In genomic region chr6:53300656-53301551, GRCh38 we compare ENCODE assay signal across 8 cellular contexts. TPM values are rescaled to one million over a fixed set of nuclear protein-coding genes. Genes with fewer than 3 reads are reported as not detected.
DNase-seq lines count a peak whose midpoint lies in the region; ATAC-seq and TF ChIP-seq lines count a peak whose summit lies in the region.

No MANE protein-coding gene starts in this region.

- intact Hi-C loops in breast epithelium (cut with DNase I; ENCODE audit: low total_unique reads): no loop called here

- H3K36me3 ChIP-seq in breast epithelium (no peaks in the 10 kb centered on the region), mesenchymal stem cell (ENCODE audit: control insufficient read depth in 1 of 2, insufficient read depth in 2 of 2, low read depth in 1 of 2, low read length in 2 of 2) (no peaks in the 10 kb centered on the region)

- H3K4ac ChIP-seq in mesenchymal stem cell (ENCODE audit: low read depth in 1 of 2, low read length in 2 of 2): no peak overlapping the region

- no peak overlapping the region for H2BK5ac ChIP-seq in mesenchymal stem cell (ENCODE audit: low read depth, low read length, poor library complexity, severe bottlenecking)

- TF ChIP-seq POLR2A in breast epithelium (IDR thresholded peaks at IDR 0.05): no peak

- DNase-seq in A172 (ENCODE audit: low spot score) (peak; percentile 86), NCI-H524 (lab: John Stamatoyannopoulos, UW) (peak; percentile 14 to 72), breast epithelium (ENCODE audit: low spot score in 2 of 2) (no peak), mesenchymal stem cell (no peak), GOT3 (lab: John Stamatoyannopoulos, UW) (no peak), NCI-H1092 (lab: John Stamatoyannopoulos, UW) (no peak), NCI-H1048 (lab: John Stamatoyannopoulos, UW) (no peak)

- no peak overlapping the region for H4K91ac ChIP-seq in mesenchymal stem cell (ENCODE audit: low read length)

- 80% methylated on average over 9 of the region's 9 CpGs for WGBS in mesenchymal stem cell

- no peak for ATAC-seq in GM21717 (IDR thresholded peaks at IDR 0.05; ENCODE audit: unreplicated experiment)

- H3K23ac ChIP-seq in mesenchymal stem cell (ENCODE audit: low read length in 2 of 2): no peak overlapping the region

- H3K27ac ChIP-seq in breast epithelium (peak overlapping the region; percentile 27 to 74), mesenchymal stem cell (ENCODE audit: low read length, poor library complexity, severe bottlenecking) (no peak overlapping the region)

- H4K8ac ChIP-seq in mesenchymal stem cell (ENCODE audit: low read length): peak overlapping the region; percentile 36

- H3K4me3 ChIP-seq in breast epithelium (no peak overlapping the region), mesenchymal stem cell (ENCODE audit: insufficient read depth in 1 of 2, low read depth in 1 of 2, low read length in 2 of 2) (no peak overlapping the region)

- no peak overlapping the region for H3K9ac ChIP-seq in mesenchymal stem cell (ENCODE audit: low read length)

- H2BK12ac ChIP-seq in mesenchymal stem cell (ENCODE audit: low read length in 2 of 2): no peak overlapping the region

- H3K9me3 ChIP-seq in breast epithelium (no peaks in the 10 kb centered on the region), mesenchymal stem cell (ENCODE audit: control insufficient read depth, low read length) (no peaks in the 10 kb centered on the region)

- peaks cover 14% of the 10 kb centered on the region for H3K79me1 ChIP-seq in mesenchymal stem cell (replicated peaks; ENCODE audit: low read length, poor library complexity, severe bottlenecking)

- H3K4me1 ChIP-seq in breast epithelium (no peaks in the 10 kb centered on the region), mesenchymal stem cell (ENCODE audit: control insufficient read depth, insufficient read depth, low read depth, low read length) (peaks cover 16% of the 10 kb centered on the region)

- peak overlapping the region in 1 of 2 experiments; percentile 14 for H3K18ac ChIP-seq in mesenchymal stem cell (ENCODE audit: low read depth in 1 of 2, low read length in 2 of 2)

- no peak for TF ChIP-seq CTCF in breast epithelium (IDR thresholded peaks at IDR 0.05)

- H3K14ac ChIP-seq in mesenchymal stem cell (ENCODE audit: low read length in 2 of 2): peak overlapping the region in 1 of 2 experiments; percentile 68

- no peak overlapping the region for H2BK15ac ChIP-seq in mesenchymal stem cell (ENCODE audit: low read depth, poor library complexity, severe bottlenecking)

- no peak overlapping the region for H2BK120ac ChIP-seq in mesenchymal stem cell (ENCODE audit: low read depth, low read length)

- peak overlapping the region; percentile 25 for H2AK5ac ChIP-seq in mesenchymal stem cell (ENCODE audit: low read length, severe bottlenecking)

- H3K4me2 ChIP-seq in mesenchymal stem cell (ENCODE audit: low read length, poor library complexity, severe bottlenecking): no peak overlapping the region

- H3K27me3 ChIP-seq in breast epithelium (no peaks in the 10 kb centered on the region), mesenchymal stem cell (ENCODE audit: control insufficient read depth in 1 of 2, insufficient read depth in 1 of 2, low read length in 2 of 2) (no peaks in the 10 kb centered on the region)

- H2AFZ ChIP-seq in mesenchymal stem cell (ENCODE audit: low read depth, low read length): no peak overlapping the region

RNA-seq across cellular contexts. Expression of gene ELOVL5, which starts 47.8 kb away (rescaled TPM):
- total RNA-seq in A172 (2014; rRNA removed; shearing (Covaris generic)): 57.3 and 74.4 TPM in 2 replicates
- total RNA-seq in breast epithelium: 100 to 1,000 TPM; 245 to 427 (median 272) TPM
- 112 TPM for polyA plus RNA-seq in mesenchymal stem cell (2013, experiment 1 of 2)
- 114 TPM for polyA plus RNA-seq in mesenchymal stem cell (2013, experiment 2 of 2)

Comparison
In these comparisons a context has a peak if more than half of its experiments do, and no peak if none do; other contexts are left out.
1. DNase-seq: peak in A172 (single experiment) and NCI-H524 (2 of 2); none in breast epithelium (0 of 2), mesenchymal stem cell (single experiment), GOT3 (single experiment), NCI-H1092 (single experiment) and NCI-H1048 (single experiment).